9 cellular contexts compared by ENCODE assay signal in genomic region chr7:134777908-134778580, GRCh38. TPM values are rescaled to one million over a fixed set of nuclear protein-coding genes. Genes with fewer than 3 reads are reported as not detected.
A peak's percentile ranks its signal among the peaks of the same experiment; 100 is the strongest.
DNase-seq lines count a peak whose midpoint lies in the region; ATAC-seq and TF ChIP-seq lines count a peak whose summit lies in the region.
"Had no signal": no experiment of that assay in that cellular context is flagged by ENCODE, and none has a peak within 500 bp of the region (broad histone marks: within the 10 kb centered on the region; RNA-seq: fewer than 3 reads in every experiment).

No MANE protein-coding gene starts in this region.

- no peaks in the 10 kb centered on the region for H3K27me3 Mint-ChIP-seq in type B pancreatic cell

- H3K27ac Mint-ChIP-seq in type B pancreatic cell, result peak overlapping the region; percentile 94

- no peak for ATAC-seq in GM19351 (IDR thresholded peaks at IDR 0.05; ENCODE audit: unreplicated experiment)

- no peak overlapping the region for H3K9ac ChIP-seq in mucosa of rectum (ENCODE audit: low read depth in 1 of 2, low read length in 2 of 2)

- H3K4me1 ChIP-seq in Peyer's patch (peaks cover 0 to 5% (median 0%) of the 10 kb centered on the region in 4 donors), mucosa of rectum (ENCODE audit: control insufficient read depth in 2 of 2, insufficient read depth in 2 of 2, low read length in 2 of 2) (peaks cover 0 to 6% of the 10 kb centered on the region in 2 donors)

- no peak for DNase-seq in Peyer's patch
- DNase-seq in epithelial cell of prostate (ENCODE audit: low read depth, low spot score), result no peak
- DNase-seq in type B pancreatic cell (ENCODE audit: extremely low spot score, unreplicated experiment), result no peak
- no peak for DNase-seq in NCI-H226
- no peak for DNase-seq in UCSD-AML1 (lab: John Stamatoyannopoulos, UW; ENCODE audit: unreplicated experiment)
- DNase-seq: activated CD4-positive, alpha-beta T cell treated with anti-CD3 and anti-CD28 coated beads for 4 hours; stimulated activated CD4-positive, alpha-beta T cell treated with anti-CD3 and anti-CD28 coated beads, Interleukin-4, amount 100 ng/mL, for 24 hours had no signal

- H3K9me3 Mint-ChIP-seq in type B pancreatic cell, result peaks cover 5% of the 10 kb centered on the region

- H3K4me1 Mint-ChIP-seq in type B pancreatic cell (ENCODE audit: unreplicated experiment), result peaks cover 45% of the 10 kb centered on the region

- H3K36me3 ChIP-seq in Peyer's patch (no peaks in the 10 kb centered on the region), mucosa of rectum (ENCODE audit: control insufficient read depth in 2 of 2, insufficient read depth in 2 of 2, low read length in 2 of 2) (no peaks in the 10 kb centered on the region)

- no peak for TF ChIP-seq POLR2A in Peyer's patch (IDR thresholded peaks at IDR 0.05)

- H3K36me3 Mint-ChIP-seq in type B pancreatic cell, result no peaks in the 10 kb centered on the region

- H3K27me3 ChIP-seq in Peyer's patch, result no peaks in the 10 kb centered on the region
- no peaks in the 10 kb centered on the region for H3K27me3 ChIP-seq in mucosa of rectum (ENCODE audit: control insufficient read depth in 2 of 2, insufficient read depth in 2 of 2, low read length in 2 of 2)

- H3K9me3 ChIP-seq in Peyer's patch (no peaks in the 10 kb centered on the region), mucosa of rectum (ENCODE audit: control insufficient read depth in 2 of 2, low read length in 2 of 2) (no peaks in the 10 kb centered on the region)

- H3K27ac ChIP-seq in Peyer's patch (peak overlapping the region; percentile 43 to 84 (median 62)), epithelial cell of prostate (peak overlapping the region; percentile 83), mucosa of rectum (ENCODE audit: low read depth in 2 of 2, low read length in 2 of 2) (peak overlapping the region; percentile 62 to 78)

- no peak for TF ChIP-seq CTCF in Peyer's patch (IDR thresholded peaks at IDR 0.05)
- TF ChIP-seq CTCF in type B pancreatic cell (conservative IDR thresholded peaks at IDR 0.05), result no peak

- H3K4me3 ChIP-seq in Peyer's patch (no peak overlapping the region), mucosa of rectum (ENCODE audit: low read length in 2 of 2) (no peak overlapping the region)

- no peak overlapping the region for H3K4me3 Mint-ChIP-seq in type B pancreatic cell

RNA-seq across cellular contexts. Expression of gene CALD1, which starts 1.4 kb away (rescaled TPM):
- total RNA-seq in Peyer's patch (100 to 1,000 TPM in 1 of 4 donors, 10 to 100 TPM in 3; 39.2 to 536 (median 83.1) TPM), type B pancreatic cell (ENCODE audit: low replicate concordance) (169 and 218 TPM in 2 replicates)
